23 cellular contexts compared by ENCODE assay signal in the genomic region with DNA sequence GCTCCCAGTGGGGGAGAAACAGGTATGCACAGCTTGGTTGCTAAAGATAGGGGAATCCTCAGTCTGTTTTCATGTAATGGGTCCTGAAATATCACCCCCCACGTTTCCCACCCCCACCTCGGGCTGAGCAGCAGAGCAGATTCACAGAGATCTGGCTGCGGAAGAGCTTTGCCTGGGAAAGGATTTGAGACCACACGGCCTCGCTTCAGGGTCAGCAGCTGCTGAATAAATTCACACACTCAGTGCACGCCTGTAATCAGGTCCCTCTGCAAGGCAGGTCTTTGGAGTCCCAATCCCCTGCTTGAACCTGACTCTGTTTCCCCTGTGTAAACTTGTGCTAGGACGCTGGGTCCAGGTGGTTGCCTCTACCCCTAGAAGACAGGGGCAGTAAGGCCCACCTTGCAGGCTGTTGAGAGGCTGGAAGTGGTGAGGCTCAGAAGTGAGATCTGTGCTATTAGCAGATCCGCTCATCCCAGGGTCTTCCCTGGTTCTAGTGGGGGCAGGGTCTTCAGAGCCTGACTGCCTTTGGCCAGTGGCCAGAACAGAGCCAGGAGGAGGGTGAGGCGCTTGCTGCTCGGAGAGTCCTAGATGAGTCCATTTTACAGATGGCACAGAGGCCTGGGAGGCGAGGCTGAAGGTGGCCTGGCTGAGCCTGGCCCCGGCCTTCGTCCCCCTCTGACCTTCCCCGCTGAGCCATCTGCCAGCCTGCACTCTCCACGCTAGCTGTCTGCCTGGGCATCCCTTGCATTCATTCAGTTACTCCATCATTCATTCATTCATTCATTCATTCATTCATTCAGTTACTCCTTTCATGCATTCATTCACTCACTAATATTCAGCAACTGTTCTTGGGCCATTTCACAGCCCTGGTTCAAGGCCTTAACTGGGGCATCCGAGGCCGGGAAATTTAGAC.
"Had no signal": no experiment of that assay in that cellular context is flagged by ENCODE, and none has a peak within 500 bp of the region (broad histone marks: within the 10 kb centered on the region; RNA-seq: fewer than 3 reads in every experiment).

No MANE protein-coding gene starts in this region.

- H3K27me3 Mint-ChIP-seq: activated naive CD8-positive, alpha-beta T cell treated with anti-CD3 and anti-CD28 coated beads for 36 hours had no signal

- H3K27ac Mint-ChIP-seq: activated naive CD8-positive, alpha-beta T cell treated with anti-CD3 and anti-CD28 coated beads for 36 hours; mesothelial cell of epicardium; naive thymus-derived CD8-positive, alpha-beta T cell had no signal

- H3K4me3 ChIP-seq: breast epithelium, colonic mucosa, gastroesophageal sphincter, heart left ventricle, ovary, right lobe of liver, testis, uterus had no signal

- H3K27me3 ChIP-seq: breast epithelium, colonic mucosa, gastroesophageal sphincter, heart left ventricle, neutrophil, ovary, right lobe of liver, testis, uterus had no signal

- H3K4me3 Mint-ChIP-seq: activated naive CD8-positive, alpha-beta T cell treated with anti-CD3 and anti-CD28 coated beads for 36 hours; mesothelial cell of epicardium; naive thymus-derived CD8-positive, alpha-beta T cell had no signal

- H3K9me3 ChIP-seq: breast epithelium, colonic mucosa, gastroesophageal sphincter, heart left ventricle, neutrophil, ovary, right lobe of liver, testis, uterus had no signal

- H3K36me3 Mint-ChIP-seq: activated naive CD8-positive, alpha-beta T cell treated with anti-CD3 and anti-CD28 coated beads for 36 hours; mesothelial cell of epicardium; naive thymus-derived CD8-positive, alpha-beta T cell had no signal

- H3K36me3 ChIP-seq: breast epithelium, colonic mucosa, gastroesophageal sphincter, heart left ventricle, neutrophil, ovary, right lobe of liver, uterus had no signal

- H3K27ac ChIP-seq: breast epithelium, colonic mucosa, epithelial cell of prostate, gastroesophageal sphincter, neutrophil, ovary, right lobe of liver, testis, uterus had no signal

- H3K4me1 ChIP-seq: breast epithelium, colonic mucosa, gastroesophageal sphincter, right lobe of liver, testis, uterus had no signal

- H3K4me1 Mint-ChIP-seq: activated naive CD8-positive, alpha-beta T cell treated with anti-CD3 and anti-CD28 coated beads for 36 hours; naive thymus-derived CD8-positive, alpha-beta T cell had no signal

- H3K9me3 Mint-ChIP-seq: activated naive CD8-positive, alpha-beta T cell treated with anti-CD3 and anti-CD28 coated beads for 36 hours; mesothelial cell of epicardium had no signal

- DNase-seq: activated CD4-positive, alpha-beta T cell treated with anti-CD3 and anti-CD28 coated beads for 1 hour; activated naive CD4-positive, alpha-beta T cell treated with Interleukin-2 at 50 U/mL for 16 hours; activated naive CD8-positive, alpha-beta T cell treated with anti-CD3 and anti-CD28 coated beads for 36 hours; activated T-cell treated with anti-CD3 and anti-CD28 coated beads, Interleukin-2, amount 50 U/mL, for 1 hour; colonic mucosa; islet precursor cell; naive thymus-derived CD8-positive, alpha-beta T cell; small intestine; stimulated activated CD4-positive, alpha-beta T cell treated with anti-CD3 and anti-CD28 coated beads, Interleukin-15, amount 100 ng/mL, for 24 hours; stimulated activated CD8-positive, alpha-beta memory T cell treated with anti-CD3 and anti-CD28 coated beads, Interleukin-4, amount 100 ng/mL, for 48 hours; stimulated activated naive CD4-positive, alpha-beta T cell; testis; trophoblast cell had no signal

- FAIRE-seq: small intestine, TTC549 had no signal

- ATAC-seq: gastroesophageal sphincter; heart left ventricle; naive thymus-derived CD8-positive, alpha-beta T cell had no signal
